Comparison of ENCODE assay signal across 15 cellular contexts in the genomic region with DNA sequence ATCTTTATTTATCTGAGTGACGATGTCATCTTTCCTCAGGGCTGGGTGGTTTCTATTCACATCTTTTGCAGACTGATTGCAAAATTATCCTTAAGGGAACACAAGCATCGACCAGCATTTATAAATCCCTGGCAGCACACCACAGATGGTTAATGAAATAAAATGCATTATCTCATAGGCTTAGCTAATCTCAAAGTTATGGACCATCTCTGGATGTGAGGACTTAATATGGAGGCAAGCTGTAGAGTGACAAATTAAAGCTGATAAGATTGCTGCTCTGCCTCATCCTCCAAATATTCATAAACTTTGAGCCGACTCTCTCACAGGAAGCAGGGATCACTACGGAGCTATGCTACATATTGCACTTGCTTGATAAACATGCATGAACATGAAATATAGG.
A peak's percentile ranks its signal among the peaks of the same experiment; 100 is the strongest.
DNase-seq lines count a peak whose midpoint lies in the region; ATAC-seq and TF ChIP-seq lines count a peak whose summit lies in the region.
"Had no signal": no experiment of that assay in that cellular context is flagged by ENCODE, and none has a peak within 500 bp of the region (broad histone marks: within the 10 kb centered on the region; RNA-seq: fewer than 3 reads in every experiment).

No MANE protein-coding gene starts in this region.

- peak overlapping the region; percentile 37 for H2AFZ ChIP-seq in ACC112 (ENCODE audit: low read length, unreplicated experiment)

- no peaks in the 10 kb centered on the region for H3K79me2 ChIP-seq in ACC112 (ENCODE audit: control insufficient read depth, insufficient read depth, low read length, unreplicated experiment)

- DNase-seq in HS-27A (ENCODE audit: low read depth): peak; percentile 46
- peak; percentile 82 for DNase-seq in fibroblast of the aortic adventitia (ENCODE audit: low read depth)
- DNase-seq in activated CD8-positive, alpha-beta memory T cell treated with anti-CD3 and anti-CD28 coated beads for 24 hours: no peak
- no peak for DNase-seq in RPMI8226
- DNase-seq: activated CD8-positive, alpha-beta memory T cell treated with anti-CD3 and anti-CD28 coated beads, Interleukin-2, amount 50 U/mL, for 48 hours; activated naive CD8-positive, alpha-beta T cell treated with anti-CD3 and anti-CD28 coated beads for 36 hours; AML-193; gastrocnemius medialis; islet precursor cell; NCI-H2081; thyroid gland had no signal

- H3K27ac ChIP-seq in ACC112 (ENCODE audit: low read depth, low read length): peak overlapping the region; percentile 100
- H3K27ac ChIP-seq: gastrocnemius medialis, thyroid gland had no signal

- H3K27me3 ChIP-seq in ACC112 (ENCODE audit: insufficient read depth, low read length): no peaks in the 10 kb centered on the region
- H3K27me3 ChIP-seq: gastrocnemius medialis, thyroid gland had no signal

- no peaks in the 10 kb centered on the region for H3K36me3 ChIP-seq in ACC112 (ENCODE audit: insufficient read depth, low read length)
- H3K36me3 ChIP-seq: gastrocnemius medialis, thyroid gland had no signal

- TF ChIP-seq CTCF in WI38 (IDR thresholded peaks at IDR 0.05; ENCODE audit: low read depth, low read length) (no peak), fibroblast of the aortic adventitia (IDR thresholded peaks at IDR 0.05; ENCODE audit: insufficient read depth, low read length) (no peak)

- no peak for ATAC-seq in activated CD4-positive, CD25-positive, alpha-beta regulatory T cell treated with anti-CD3 and anti-CD28 coated beads, Interleukin-2, amount 50 U/mL, for 24 hours
- no peak for ATAC-seq in HG02759 (IDR thresholded peaks at IDR 0.05; ENCODE audit: unreplicated experiment)
- ATAC-seq: gastrocnemius medialis had no signal

- peaks cover 50% of the 10 kb centered on the region for H3K4me1 ChIP-seq in ACC112 (ENCODE audit: control insufficient read depth, insufficient read depth, low read length, unreplicated experiment)
- H3K4me1 ChIP-seq: gastrocnemius medialis, thyroid gland had no signal

- H3K4me3 ChIP-seq in ACC112 (ENCODE audit: low read depth, low read length) (peak overlapping the region; percentile 16; the same call in 1 of the 2 replicates), WI38 (ENCODE audit: low read depth, low read length) (0 out of 2 replicates have a peak overlapping the region, but pooled peaks have one; percentile 10), fibroblast of the aortic adventitia (ENCODE audit: low read depth, low read length) (no peak overlapping the region)
- H3K4me3 ChIP-seq: gastrocnemius medialis, thyroid gland had no signal

Comparison
In these comparisons a context has a peak if more than half of its experiments do, and no peak if none do; other contexts are left out.
1. DNase-seq: peak in HS-27A (single experiment) and fibroblast of the aortic adventitia (single experiment); none in activated CD8-positive, alpha-beta memory T cell treated with anti-CD3 and anti-CD28 coated beads for 24 hours (single experiment) and RPMI8226 (single experiment).